In genomic region chr12:57119294-57119693, GRCh38 we compare ENCODE assay signal across 1 cellular context.
TF ChIP-seq lines count a peak whose summit lies in the region.

No MANE protein-coding gene starts in this region.

TF ChIP-seq in K562, 482 proteins besides CTCF, POLR2A, EP300 and RAD21:
- no peak for TF ChIP-seq ZNF165 (CRISPR knock-in tag; IDR thresholded peaks at IDR 0.05; ENCODE audit: borderline replicate concordance)
- TF ChIP-seq ZNF780A (CRISPR knock-in tag; IDR thresholded peaks at IDR 0.05): no peak
- no peak for TF ChIP-seq CBFA2T3 (IDR thresholded peaks at IDR 0.05)
- TF ChIP-seq ZNF280A (IDR thresholded peaks at IDR 0.05; ENCODE audit: low read depth, partially characterized antibody): no peak
- TF ChIP-seq ZC3H11A (IDR thresholded peaks at IDR 0.05; ENCODE audit: low read depth, low read length): no peak
- no peak for TF ChIP-seq CSDE1 (IDR thresholded peaks at IDR 0.05)
- TF ChIP-seq ZNF57 (CRISPR knock-in tag; IDR thresholded peaks at IDR 0.05): no peak
- no peak for TF ChIP-seq VEZF1 (CRISPR knock-in tag; IDR thresholded peaks at IDR 0.05)
- TF ChIP-seq ZNF263 (CRISPR knock-in tag; IDR thresholded peaks at IDR 0.05; ENCODE audit: borderline replicate concordance): no peak
- TF ChIP-seq TCF7 (IDR thresholded peaks at IDR 0.05; ENCODE audit: borderline replicate concordance): no peak
- no peak for TF ChIP-seq SREBF2 (CRISPR knock-in tag; IDR thresholded peaks at IDR 0.05)
- no peak for TF ChIP-seq CHCHD3 (CRISPR knock-in tag; IDR thresholded peaks at IDR 0.05)
- TF ChIP-seq KLF13 (tag; IDR thresholded peaks at IDR 0.05; ENCODE audit: borderline replicate concordance, low read depth): no peak
- TF ChIP-seq CTBP1 (IDR thresholded peaks at IDR 0.05; ENCODE audit: borderline replicate concordance): no peak
- no peak for TF ChIP-seq STAT6 (CRISPR knock-in tag; IDR thresholded peaks at IDR 0.05)
